ENCODE assay signal across 8 cellular contexts in genomic region chr7:98133181-98133580, GRCh38. TPM values are rescaled to one million over a fixed set of nuclear protein-coding genes. Genes with fewer than 3 reads are reported as not detected.
DNase-seq lines count a peak whose midpoint lies in the region; ATAC-seq and TF ChIP-seq lines count a peak whose summit lies in the region.

No MANE protein-coding gene starts in this region.

- CTCF ChIA-PET in CD8-positive, alpha-beta memory T cell (lab: Charles Lee), result interaction anchor here (1.1 kb wide), 1 partner anchor 35 kb away, joined by 4 read pairs; no protein-coding TSS in a partner anchor

- H3K4me3 ChIP-seq in CD8-positive, alpha-beta memory T cell (ENCODE audit: low read length), result no peak overlapping the region
- no peak overlapping the region for H3K4me3 ChIP-seq in vagina

- H3K9me3 ChIP-seq in CD8-positive, alpha-beta memory T cell (ENCODE audit: low read length), result no peaks in the 10 kb centered on the region
- H3K9me3 ChIP-seq in vagina, result no peaks in the 10 kb centered on the region

- H3K36me3 ChIP-seq in CD8-positive, alpha-beta memory T cell (ENCODE audit: insufficient read depth, low read length), result no peaks in the 10 kb centered on the region
- peaks cover 0 to 6% of the 10 kb centered on the region in 2 donors for H3K36me3 ChIP-seq in vagina

- intact Hi-C loops in vagina (cut with DNase I), result no loop called here

- no peaks in the 10 kb centered on the region for H3K27me3 ChIP-seq in CD8-positive, alpha-beta memory T cell (ENCODE audit: insufficient read depth, low read length, poor library complexity, severe bottlenecking)
- H3K27me3 ChIP-seq in vagina, result no peaks in the 10 kb centered on the region

- ATAC-seq in HG03108 (IDR thresholded peaks at IDR 0.05; ENCODE audit: unreplicated experiment), result peak; percentile 69

- no peak overlapping the region for H3K27ac ChIP-seq in CD8-positive, alpha-beta memory T cell (ENCODE audit: low read depth, low read length)
- H3K27ac ChIP-seq in vagina, result no peak overlapping the region

- H3K36me3 Mint-ChIP-seq in CD8-positive, alpha-beta memory T cell, result peaks cover 0 to 16% (median 7%) of the 10 kb centered on the region in 3 donors

- peak overlapping the region; percentile 3 to 83 (median 67) for H3K4me3 Mint-ChIP-seq in CD8-positive, alpha-beta memory T cell

- POLR2A ChIA-PET in CD8-positive, alpha-beta memory T cell (lab: Charles Lee), result interaction anchor here (1.3 kb wide), 1 partner anchor 22 kb away, joined by 4 read pairs; no protein-coding TSS in a partner anchor

- peaks cover 34% of the 10 kb centered on the region for H3K4me1 ChIP-seq in CD8-positive, alpha-beta memory T cell (ENCODE audit: insufficient read depth, low read length)
- H3K4me1 ChIP-seq in vagina, result peaks cover 31% of the 10 kb centered on the region

- peak overlapping the region in 7 of 8 donors; percentile 1 to 70 (median 55) for H3K27ac Mint-ChIP-seq in CD8-positive, alpha-beta memory T cell

- DNase-seq in CD8-positive, alpha-beta memory T cell, result peak in 3 of 5 donors; percentile 9 to 52 (median 37)
- peak; percentile 16 for DNase-seq in GM19240 (ENCODE audit: insufficient read length, low spot score)
- peak; percentile 93 for DNase-seq in SKM-1 treated with dmso at 0.1 percent for 144 hours (lab: John Stamatoyannopoulos, UW; ENCODE audit: unreplicated experiment)
- peak; percentile 69 for DNase-seq in iris pigment epithelial cell (ENCODE audit: low read depth)
- no peak for DNase-seq in nucleus accumbens (lab: John Stamatoyannopoulos, UW)
- DNase-seq in vagina (ENCODE audit: extremely low spot score in 2 of 2), result no peak
- no peak for DNase-seq in NCI-H69 (lab: John Stamatoyannopoulos, UW)

- peaks cover 52 to 59% (median 58%) of the 10 kb centered on the region in 3 donors for H3K4me1 Mint-ChIP-seq in CD8-positive, alpha-beta memory T cell

- TF ChIP-seq POLR2A in vagina (IDR thresholded peaks at IDR 0.05), result no peak

- no peak for TF ChIP-seq CTCF in vagina (IDR thresholded peaks at IDR 0.05)

- H3K27me3 Mint-ChIP-seq in CD8-positive, alpha-beta memory T cell, result no peaks in the 10 kb centered on the region

- H3K9me3 Mint-ChIP-seq in CD8-positive, alpha-beta memory T cell, result no peaks in the 10 kb centered on the region

RNA-seq across cellular contexts. Expression of gene LMTK2, which starts 26.5 kb away (rescaled TPM):
- 10 to 100 TPM; 16.0 to 17.1 TPM for total RNA-seq in CD8-positive, alpha-beta memory T cell
- polyA plus RNA-seq in CD8-positive, alpha-beta memory T cell, result 4.6 TPM
- 21.6 TPM for total RNA-seq in vagina

Comparison
In these comparisons a context has a peak if more than half of its experiments do, and no peak if none do; other contexts are left out.
1. DNase-seq: peak in CD8-positive, alpha-beta memory T cell (3 of 5), GM19240 (single experiment), SKM-1 treated with dmso at 0.1 percent for 144 hours (single experiment) and iris pigment epithelial cell (single experiment); none in nucleus accumbens (0 of 56), vagina (0 of 2) and NCI-H69 (single experiment).